In the genomic region with DNA sequence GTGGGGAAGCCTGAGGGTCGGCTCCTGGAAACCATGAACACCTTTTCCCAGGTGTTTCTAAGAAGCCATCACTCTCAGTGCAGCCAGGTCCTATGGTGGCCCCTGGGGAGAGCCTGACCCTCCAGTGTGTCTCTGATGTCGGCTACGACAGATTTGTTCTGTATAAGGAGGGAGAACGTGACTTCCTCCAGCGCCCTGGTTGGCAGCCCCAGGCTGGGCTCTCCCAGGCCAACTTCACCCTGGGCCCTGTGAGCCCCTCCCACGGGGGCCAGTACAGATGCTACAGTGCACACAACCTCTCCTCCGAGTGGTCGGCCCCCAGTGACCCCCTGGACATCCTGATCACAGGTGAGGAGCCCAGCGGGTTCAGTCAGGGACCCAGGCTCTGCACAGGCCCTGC, we compare ENCODE assay signal across 7 cellular contexts. TPM values are rescaled to one million over a fixed set of nuclear protein-coding genes. Genes with fewer than 3 reads are reported as not detected.
"Had no signal": no experiment of that assay in that cellular context is flagged by ENCODE, and none has a peak within 500 bp of the region (broad histone marks: within the 10 kb centered on the region; RNA-seq: fewer than 3 reads in every experiment).

No MANE protein-coding gene starts in this region.

RNA-seq across cellular contexts. Expression of a gene that starts 1.6 kb away (rescaled TPM):
- total RNA-seq: osteocyte, pulmonary artery endothelial cell, smooth muscle cell, temporal lobe, vagina had no signal
- polyA plus RNA-seq: neural cell, smooth muscle cell had no signal

RNA-seq across cellular contexts. Expression of a gene that starts 18.2 kb away (rescaled TPM):
- total RNA-seq: osteocyte, pulmonary artery endothelial cell, smooth muscle cell, stomach had no signal
- polyA plus RNA-seq: neural cell, smooth muscle cell had no signal

RNA-seq across cellular contexts. Expression of a gene that starts 55.1 kb away (rescaled TPM):
- total RNA-seq: osteocyte, pulmonary artery endothelial cell, smooth muscle cell had no signal
- polyA plus RNA-seq: neural cell, smooth muscle cell had no signal
